Comparison of ENCODE assay signal across 35 cellular contexts in genomic region chr15:31239409-31239808, GRCh38.
DNase-seq lines count a peak whose midpoint lies in the region; ATAC-seq, FAIRE-seq and TF ChIP-seq lines count a peak whose summit lies in the region.
"Had no signal": no experiment of that assay in that cellular context is flagged by ENCODE, and none has a peak within 500 bp of the region (broad histone marks: within the 10 kb centered on the region; RNA-seq: fewer than 3 reads in every experiment).

No MANE protein-coding gene starts in this region.

- H3K4me1 ChIP-seq in Loucy (ENCODE audit: insufficient read depth, low read length, poor library complexity, severe bottlenecking): peaks cover 7% of the 10 kb centered on the region
- peaks cover 0 to 13% of the 10 kb centered on the region in 2 donors for H3K4me1 ChIP-seq in kidney (ENCODE audit: control insufficient read depth in 1 of 2, insufficient read depth in 1 of 2, low read depth in 1 of 2, low read length in 2 of 2)
- H3K4me1 ChIP-seq in MM.1S (ENCODE audit: low read length): peaks cover 41% of the 10 kb centered on the region
- H3K4me1 ChIP-seq: Caco-2 had no signal

- H3K79me2 ChIP-seq in Loucy (ENCODE audit: insufficient read depth, low read length) (no peaks in the 10 kb centered on the region), MM.1S (ENCODE audit: low read length) (no peaks in the 10 kb centered on the region)

- H2AFZ ChIP-seq in Loucy (ENCODE audit: low read length) (peak overlapping the region; percentile 38; the same call in 1 of the 2 replicates), MM.1S (ENCODE audit: low read length) (no peak overlapping the region)
- H2AFZ ChIP-seq: PC-9 had no signal

- H3K9me2 ChIP-seq in Loucy (replicated peaks; ENCODE audit: low read depth, low read length) (no peaks in the 10 kb centered on the region), MM.1S (replicated peaks; ENCODE audit: insufficient read depth, low read length) (no peaks in the 10 kb centered on the region)

- no peaks in the 10 kb centered on the region for H3K36me3 Mint-ChIP-seq in activated T-cell treated with anti-CD3 and anti-CD28 coated beads, Interleukin-2, amount 50 U/mL, for 24 hours (ENCODE audit: low read depth)
- no peaks in the 10 kb centered on the region for H3K36me3 Mint-ChIP-seq in activated T-cell treated with anti-CD3 and anti-CD28 coated beads, Interleukin-2, amount 50 U/mL, for 72 hours (ENCODE audit: insufficient read depth in 2 of 2)
- no peaks in the 10 kb centered on the region for H3K36me3 Mint-ChIP-seq in stimulated activated memory B cell treated with anti-CD40 and anti-IgM and Interleukin-4, amounts not matched to agents 10 μg/mL and 1 μg/mL and 100 μg/mL, for 72 hours

- H4K20me1 ChIP-seq in Loucy (ENCODE audit: insufficient read depth, low read length, poor library complexity, severe bottlenecking): no peaks in the 10 kb centered on the region
- no peaks in the 10 kb centered on the region for H4K20me1 ChIP-seq in MM.1S (ENCODE audit: insufficient read depth, low read length)

- no peaks in the 10 kb centered on the region for H3K9me3 ChIP-seq in Loucy (ENCODE audit: insufficient read depth, low read depth, low read length)
- H3K9me3 ChIP-seq in kidney (ENCODE audit: control insufficient read depth in 1 of 2, low read length in 2 of 2): no peaks in the 10 kb centered on the region
- no peaks in the 10 kb centered on the region for H3K9me3 ChIP-seq in MM.1S (replicated peaks; ENCODE audit: insufficient read depth, low read length)
- H3K9me3 ChIP-seq: A549, Caco-2, MG63, right atrium auricular region, testis had no signal

- peak overlapping the region; percentile 78 for H3K27ac Mint-ChIP-seq in activated T-cell treated with anti-CD3 and anti-CD28 coated beads, Interleukin-2, amount 50 U/mL, for 24 hours
- H3K27ac Mint-ChIP-seq in activated T-cell treated with anti-CD3 and anti-CD28 coated beads, Interleukin-2, amount 50 U/mL, for 72 hours: no peak overlapping the region
- H3K27ac Mint-ChIP-seq in stimulated activated memory B cell treated with anti-CD40 and anti-IgM and Interleukin-4, amounts not matched to agents 10 μg/mL and 1 μg/mL and 100 μg/mL, for 72 hours: peak overlapping the region; percentile 65
- H3K27ac Mint-ChIP-seq: activated CD4-positive, alpha-beta T cell treated with anti-CD3 and anti-CD28 coated beads, Interleukin-2, amount 10 ng/mL, durations not matched to agents 24 days and 14 days; H9; stimulated activated naive CD8-positive, alpha-beta T cell treated with anti-CD3 and anti-CD28 coated beads, Interleukin-15, Interleukin-2, amounts not matched to agents 100 ng/mL and 50 ng/mL, for 24 hours had no signal

- H3K9ac ChIP-seq in Loucy (ENCODE audit: low read depth, low read length, poor library complexity, severe bottlenecking) (no peak overlapping the region), kidney (ENCODE audit: low read length in 2 of 2) (no peak overlapping the region), MM.1S (ENCODE audit: low read length) (no peak overlapping the region)

- H3K27me3 Mint-ChIP-seq in activated T-cell treated with anti-CD3 and anti-CD28 coated beads, Interleukin-2, amount 50 U/mL, for 24 hours: no peaks in the 10 kb centered on the region
- no peaks in the 10 kb centered on the region for H3K27me3 Mint-ChIP-seq in activated T-cell treated with anti-CD3 and anti-CD28 coated beads, Interleukin-2, amount 50 U/mL, for 72 hours (ENCODE audit: low read depth)
- H3K27me3 Mint-ChIP-seq in stimulated activated memory B cell treated with anti-CD40 and anti-IgM and Interleukin-4, amounts not matched to agents 10 μg/mL and 1 μg/mL and 100 μg/mL, for 72 hours: no peaks in the 10 kb centered on the region
- H3K27me3 Mint-ChIP-seq: activated CD4-positive, alpha-beta T cell treated with anti-CD3 and anti-CD28 coated beads, Interleukin-2, amount 10 ng/mL, durations not matched to agents 24 days and 14 days; stimulated activated naive CD8-positive, alpha-beta T cell treated with anti-CD3 and anti-CD28 coated beads, Interleukin-15, Interleukin-2, amounts not matched to agents 100 ng/mL and 50 ng/mL, for 24 hours had no signal

- H3K4me2 ChIP-seq in Loucy (ENCODE audit: low read depth, low read length, poor library complexity, severe bottlenecking) (no peak overlapping the region), MM.1S (ENCODE audit: low read depth, low read length) (no peak overlapping the region)
- H3K4me2 ChIP-seq: A549, PC-9 had no signal

- no peak for ATAC-seq in activated T-cell treated with anti-CD3 and anti-CD28 coated beads, Interleukin-2, amount 50 U/mL, for 72 hours (replicated peaks in 1 of 2)
- no peak for ATAC-seq in stimulated activated memory B cell treated with anti-CD40 and anti-IgM and Interleukin-4, amounts not matched to agents 10 μg/mL and 1 μg/mL and 100 μg/mL, for 72 hours
- ATAC-seq: A549 had no signal

- no peak for DNase-seq in activated T-cell treated with anti-CD3 and anti-CD28 coated beads, Interleukin-2, amount 50 U/mL, for 24 hours
- no peak for DNase-seq in activated T-cell treated with anti-CD3 and anti-CD28 coated beads, Interleukin-2, amount 50 U/mL, for 72 hours
- DNase-seq in kidney (peak; percentile 15), SHP77 (lab: John Stamatoyannopoulos, UW) (no peak), MM.1S (no peak), CD1c-positive myeloid dendritic cell (ENCODE audit: extremely low spot score) (no peak)
- DNase-seq: activated CD4-positive, alpha-beta T cell treated with anti-CD3 and anti-CD28 coated beads, Interleukin-2, amount 10 ng/mL, durations not matched to agents 24 days and 14 days; activated naive CD4-positive, alpha-beta T cell; activated T-cell treated with anti-CD3 and anti-CD28 coated beads, Interleukin-2, amount 50 U/mL, for 48 hours; AML-193; amygdala; brain microvascular endothelial cell; DMS53; effector CD8-positive, alpha-beta T cell; erythroblast; H9; KBM-7; mammary epithelial cell; MG63; NCI-H2029; NCI-H524 treated with DMSO at 0.1 percent for 48 hours; PC-9; SHP77 treated with DMSO at 0.1 percent for 48 hours; stimulated activated CD4-positive, alpha-beta T cell treated with anti-CD3 and anti-CD28 coated beads, Interleukin-2, amount 100 ng/mL, for 24 hours; T1000; testis had no signal

- no peaks in the 10 kb centered on the region for H3K9me3 Mint-ChIP-seq in activated T-cell treated with anti-CD3 and anti-CD28 coated beads, Interleukin-2, amount 50 U/mL, for 24 hours
- no peaks in the 10 kb centered on the region for H3K9me3 Mint-ChIP-seq in activated T-cell treated with anti-CD3 and anti-CD28 coated beads, Interleukin-2, amount 50 U/mL, for 72 hours
- H3K9me3 Mint-ChIP-seq in stimulated activated memory B cell treated with anti-CD40 and anti-IgM and Interleukin-4, amounts not matched to agents 10 μg/mL and 1 μg/mL and 100 μg/mL, for 72 hours: no peaks in the 10 kb centered on the region
- H3K9me3 Mint-ChIP-seq: H9; stimulated activated naive CD8-positive, alpha-beta T cell treated with anti-CD3 and anti-CD28 coated beads, Interleukin-15, Interleukin-2, amounts not matched to agents 100 ng/mL and 50 ng/mL, for 24 hours had no signal

- H3K36me3 ChIP-seq in Loucy (ENCODE audit: insufficient read depth, low read length): no peaks in the 10 kb centered on the region
- H3K36me3 ChIP-seq in kidney (ENCODE audit: control insufficient read depth in 1 of 2, insufficient read depth in 2 of 2, low read length in 2 of 2): no peaks in the 10 kb centered on the region
- H3K36me3 ChIP-seq in MM.1S (replicated peaks; ENCODE audit: insufficient read depth, low read length): no peaks in the 10 kb centered on the region
- H3K36me3 ChIP-seq: brain microvascular endothelial cell, MG63, right atrium auricular region had no signal

- H3K4me3 Mint-ChIP-seq in activated T-cell treated with anti-CD3 and anti-CD28 coated beads, Interleukin-2, amount 50 U/mL, for 24 hours: no peak overlapping the region
- no peak overlapping the region for H3K4me3 Mint-ChIP-seq in activated T-cell treated with anti-CD3 and anti-CD28 coated beads, Interleukin-2, amount 50 U/mL, for 72 hours
- H3K4me3 Mint-ChIP-seq in stimulated activated memory B cell treated with anti-CD40 and anti-IgM and Interleukin-4, amounts not matched to agents 10 μg/mL and 1 μg/mL and 100 μg/mL, for 72 hours: no peak overlapping the region
- H3K4me3 Mint-ChIP-seq: activated CD4-positive, alpha-beta T cell treated with anti-CD3 and anti-CD28 coated beads, Interleukin-2, amount 10 ng/mL, durations not matched to agents 24 days and 14 days; H9; stimulated activated naive CD8-positive, alpha-beta T cell treated with anti-CD3 and anti-CD28 coated beads, Interleukin-15, Interleukin-2, amounts not matched to agents 100 ng/mL and 50 ng/mL, for 24 hours had no signal

- H3K27me3 ChIP-seq in Loucy (ENCODE audit: insufficient read depth, low read length, poor library complexity, severe bottlenecking): no peaks in the 10 kb centered on the region
- H3K27me3 ChIP-seq in MM.1S (replicated peaks; ENCODE audit: insufficient read depth, low read length): no peaks in the 10 kb centered on the region
- H3K27me3 ChIP-seq: brain microvascular endothelial cell, MG63, right atrium auricular region, testis had no signal

- H3F3A ChIP-seq in Loucy (ENCODE audit: low read depth) (no peaks in the 10 kb centered on the region), MM.1S (ENCODE audit: insufficient read depth, low read length) (peaks cover 6% of the 10 kb centered on the region)

- no peak overlapping the region for H3K27ac ChIP-seq in kidney (ENCODE audit: low read depth in 2 of 2, low read length in 2 of 2)
- no peak overlapping the region for H3K27ac ChIP-seq in MM.1S (ENCODE audit: low read length)
- H3K27ac ChIP-seq: brain microvascular endothelial cell, PC-9, testis, VCaP had no signal

- no peak for FAIRE-seq in kidney (lab: Jason Lieb, UNC)
- FAIRE-seq: A549, G401.6, urothelium cell line had no signal

- TF ChIP-seq CTCF in Loucy (conservative IDR thresholded peaks at IDR 0.05; ENCODE audit: low read length) (no peak), kidney (IDR thresholded peaks at IDR 0.05; ENCODE audit: borderline replicate concordance, extremely low read depth, insufficient read depth) (no peak), MM.1S (IDR thresholded peaks at IDR 0.05; ENCODE audit: low read length) (no peak)

- intact Hi-C loops in kidney (cut with DNase I): no loop called here

- H3K4me1 Mint-ChIP-seq in activated T-cell treated with anti-CD3 and anti-CD28 coated beads, Interleukin-2, amount 50 U/mL, for 24 hours (ENCODE audit: low read depth): peaks cover 30% of the 10 kb centered on the region
- H3K4me1 Mint-ChIP-seq in activated T-cell treated with anti-CD3 and anti-CD28 coated beads, Interleukin-2, amount 50 U/mL, for 72 hours (ENCODE audit: low read depth): peaks cover 26% of the 10 kb centered on the region
- peaks cover 37% of the 10 kb centered on the region for H3K4me1 Mint-ChIP-seq in stimulated activated memory B cell treated with anti-CD40 and anti-IgM and Interleukin-4, amounts not matched to agents 10 μg/mL and 1 μg/mL and 100 μg/mL, for 72 hours

- H3K4me3 ChIP-seq in Loucy (ENCODE audit: low read length, poor library complexity, severe bottlenecking): no peak overlapping the region
- H3K4me3 ChIP-seq in kidney (ENCODE audit: low read length in 2 of 2): no peak overlapping the region
- H3K4me3 ChIP-seq in MM.1S (ENCODE audit: low read length): no peak overlapping the region
- H3K4me3 ChIP-seq: A549, MG63, PC-9, right atrium auricular region, testis had no signal
